ENCODE assay signal across 9 cellular contexts in the genomic region with DNA sequence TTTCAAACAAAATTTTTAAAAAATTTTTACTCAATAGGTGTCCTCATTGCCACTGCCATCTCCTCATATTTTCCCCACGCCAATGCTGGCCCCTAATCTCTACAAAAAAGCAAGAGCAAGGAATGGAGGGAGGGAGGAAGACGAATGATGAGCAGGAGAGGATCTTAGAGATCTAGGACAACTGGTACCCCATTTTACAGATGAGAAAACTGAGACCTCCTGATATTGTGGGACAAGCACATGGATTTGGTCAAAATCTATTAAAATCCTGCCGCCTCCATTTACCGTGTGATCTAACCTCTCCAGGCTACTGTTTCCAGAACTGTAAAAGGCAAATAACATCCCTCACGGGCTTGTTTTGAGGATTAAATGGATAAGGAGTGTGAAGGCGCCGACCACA. TPM values are rescaled to one million over a fixed set of nuclear protein-coding genes. Genes with fewer than 3 reads are reported as not detected.
A peak's percentile ranks its signal among the peaks of the same experiment; 100 is the strongest.
DNase-seq lines count a peak whose midpoint lies in the region; ATAC-seq and TF ChIP-seq lines count a peak whose summit lies in the region.
"Had no signal": no experiment of that assay in that cellular context is flagged by ENCODE, and none has a peak within 500 bp of the region (broad histone marks: within the 10 kb centered on the region; RNA-seq: fewer than 3 reads in every experiment).

No MANE protein-coding gene starts in this region.

- no peaks in the 10 kb centered on the region for H3K79me2 ChIP-seq in PC-9 (ENCODE audit: low read depth)

- peaks cover 46% of the 10 kb centered on the region for H3K4me1 ChIP-seq in HUES48 (ENCODE audit: control insufficient read depth, insufficient read depth, low read length)
- H3K4me1 ChIP-seq in PC-9 (replicated peaks; ENCODE audit: insufficient read depth) = peaks cover 19% of the 10 kb centered on the region

- no peak overlapping the region for H3K9ac ChIP-seq in HUES48 (ENCODE audit: low read depth, low read length)

- no peaks in the 10 kb centered on the region for H3K36me3 ChIP-seq in HUES48 (ENCODE audit: control insufficient read depth, insufficient read depth, low read length)
- H3K36me3 ChIP-seq in PC-9 (ENCODE audit: low read depth) = no peaks in the 10 kb centered on the region

- no peaks in the 10 kb centered on the region for H3F3A ChIP-seq in PC-9 (ENCODE audit: insufficient read depth, low read depth)

- H3K4me3 ChIP-seq in AG04449 (ENCODE audit: low read depth, low read length) (peak overlapping the region; percentile 86), HUES48 (ENCODE audit: low read depth, low read length) (no peak overlapping the region), PC-9 (no peak overlapping the region)

- CTCF ChIA-PET in AG04449 (lab: Yijun Ruan, JAX) = no interaction called here
- CTCF ChIA-PET in PC-9 (lab: Charles Lee) = no interaction called here

- H3K27me3 ChIP-seq in HUES48 (ENCODE audit: control insufficient read depth, insufficient read depth, low read length) (peaks cover 23% of the 10 kb centered on the region), PC-9 (ENCODE audit: insufficient read depth, low read depth) (no peaks in the 10 kb centered on the region)

- POLR2A ChIA-PET in AG04449 (lab: Yijun Ruan, JAX) = interaction anchor here (1.4 to 2.6 kb wide), 3 partner anchors 12 to 90 kb away, joined by 5 to 16 read pairs (median 6); no protein-coding TSS in a partner anchor
- POLR2A ChIA-PET in PC-9 (lab: Charles Lee; ENCODE audit: unreplicated experiment) = no interaction called here

- H3K27me3 Mint-ChIP-seq in natural killer cell treated with Interleukin-12 subunit alpha and Interleukin-12 subunit beta and Interleukin-15 and Interleukin-18, amount 100 ng/mL, for 72 hours = no peaks in the 10 kb centered on the region

- no peaks in the 10 kb centered on the region for H4K20me1 ChIP-seq in PC-9 (ENCODE audit: insufficient read depth)

- peaks cover 69 to 72% of the 10 kb centered on the region in 2 donors for H3K4me1 Mint-ChIP-seq in natural killer cell treated with Interleukin-12 subunit alpha and Interleukin-12 subunit beta and Interleukin-15 and Interleukin-18, amount 100 ng/mL, for 72 hours (ENCODE audit: low read depth in 2 of 2)

- no peak overlapping the region for H2AFZ ChIP-seq in PC-9

- no TSS peak for BruUV-seq in PC-9 (replicated peaks; lab: Mats Ljungman, UMichigan)

- intact Hi-C loops in PC-9 (cut with micrococcal nuclease; ENCODE audit: unreplicated experiment) = no loop called here

- peak overlapping the region; percentile 80 for H3K27ac ChIP-seq in HUES48 (ENCODE audit: low read depth, low read length)
- H3K27ac ChIP-seq in cingulate gyrus (ENCODE audit: low read depth, low read length) = peak overlapping the region; percentile 80
- H3K27ac ChIP-seq in PC-9 = no peak overlapping the region

- peak overlapping the region; percentile 98 for H3K4me3 Mint-ChIP-seq in natural killer cell treated with Interleukin-12 subunit alpha and Interleukin-12 subunit beta and Interleukin-15 and Interleukin-18, amount 100 ng/mL, for 72 hours

- peak overlapping the region; percentile 66 to 91 for H3K27ac Mint-ChIP-seq in natural killer cell treated with Interleukin-12 subunit alpha and Interleukin-12 subunit beta and Interleukin-15 and Interleukin-18, amount 100 ng/mL, for 72 hours

- DNase-seq in AG04449 (ENCODE audit: low read depth, low spot score) (no peak), PC-9 (no peak)
- DNase-seq in natural killer cell treated with Interleukin-12 subunit alpha and Interleukin-12 subunit beta and Interleukin-15 and Interleukin-18, amount 100 ng/mL, for 72 hours (ENCODE audit: low spot score) = no peak
- no peak for DNase-seq in NK-92 treated with Interleukin-12 subunit alpha and Interleukin-12 subunit beta, amount 100 ng/mL, for 24 hours (lab: John Stamatoyannopoulos, UW)
- DNase-seq: DMS53 had no signal

- no peaks in the 10 kb centered on the region for H3K9me3 Mint-ChIP-seq in natural killer cell treated with Interleukin-12 subunit alpha and Interleukin-12 subunit beta and Interleukin-15 and Interleukin-18, amount 100 ng/mL, for 72 hours

- H3K9me3 ChIP-seq in HUES48 (ENCODE audit: control insufficient read depth, insufficient read depth, low read length) = no peaks in the 10 kb centered on the region
- no peaks in the 10 kb centered on the region for H3K9me3 ChIP-seq in PC-9 (ENCODE audit: insufficient read depth, low read depth)

- H3K36me3 Mint-ChIP-seq in natural killer cell treated with Interleukin-12 subunit alpha and Interleukin-12 subunit beta and Interleukin-15 and Interleukin-18, amount 100 ng/mL, for 72 hours = no peaks in the 10 kb centered on the region

- H3K4me2 ChIP-seq in PC-9 = no peak overlapping the region

- no peaks in the 10 kb centered on the region for H3K9me2 ChIP-seq in PC-9 (ENCODE audit: insufficient read depth)

- ATAC-seq in natural killer cell treated with Interleukin-12 subunit alpha and Interleukin-12 subunit beta and Interleukin-15 and Interleukin-18, amount 100 ng/mL, for 72 hours = no peak
- ATAC-seq in GM19452 (IDR thresholded peaks at IDR 0.05; ENCODE audit: unreplicated experiment) = no peak
- ATAC-seq in GM19397 (IDR thresholded peaks at IDR 0.05; ENCODE audit: unreplicated experiment) = no peak

- TF ChIP-seq CTCF in AG04449 (IDR thresholded peaks at IDR 0.05; ENCODE audit: insufficient read depth, low read length, missing control alignments) (no peak), PC-9 (conservative IDR thresholded peaks at IDR 0.05) (no peak)

RNA-seq across cellular contexts. Expression of a gene that starts 4.6 kb away (rescaled TPM):
- 10 to 100 TPM; 14.6 to 47.0 TPM for total RNA-seq in natural killer cell treated with Interleukin-12 subunit alpha and Interleukin-12 subunit beta and Interleukin-15 and Interleukin-18, amount 100 ng/mL, for 72 hours
- total RNA-seq in PC-9 (2021) = 30.2 and 33.5 TPM in 2 replicates
